Comparison of ENCODE assay signal across 8 cellular contexts in the genomic region with DNA sequence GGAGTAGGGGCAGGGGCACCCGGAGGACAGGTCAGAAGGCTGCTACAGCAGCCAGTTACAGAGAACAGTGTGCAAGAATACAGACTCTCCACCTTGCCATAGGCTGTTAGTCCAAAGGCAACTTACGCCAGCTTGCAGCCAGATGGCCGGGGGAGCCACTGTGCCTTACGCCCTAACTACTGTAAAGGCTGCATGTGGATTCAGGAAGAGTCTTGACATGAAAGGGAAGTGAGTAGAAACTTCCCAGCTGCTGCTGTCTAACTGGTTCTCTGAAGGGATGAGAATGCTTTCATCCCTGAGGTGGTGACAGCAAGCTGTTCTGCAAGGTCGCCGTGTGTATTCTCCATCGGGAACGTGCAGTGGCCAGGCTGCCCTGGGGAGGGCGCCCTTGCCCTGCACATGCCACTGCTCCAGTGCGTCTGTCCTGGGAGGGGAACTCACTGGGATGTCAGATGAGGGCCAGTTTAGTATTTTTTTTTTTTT. TPM values are rescaled to one million over a fixed set of nuclear protein-coding genes. Genes with fewer than 3 reads are reported as not detected.
DNase-seq lines count a peak whose midpoint lies in the region; ATAC-seq and TF ChIP-seq lines count a peak whose summit lies in the region.

No MANE protein-coding gene starts in this region.

- H3K27me3 ChIP-seq in DND-41 (ENCODE audit: insufficient read depth, low read length, poor library complexity), result no peaks in the 10 kb centered on the region
- H3K27me3 ChIP-seq in Karpas-422 (ENCODE audit: low read length), result no peaks in the 10 kb centered on the region

- H3K9me2 ChIP-seq in Karpas-422 (replicated peaks; ENCODE audit: insufficient read depth, low read length), result no peaks in the 10 kb centered on the region

- H3K9ac ChIP-seq in DND-41 (ENCODE audit: low read depth, low read length), result no peak overlapping the region
- no peak overlapping the region for H3K9ac ChIP-seq in Karpas-422 (ENCODE audit: low read length)

- H3K4me3 ChIP-seq in DND-41 (ENCODE audit: low read depth in 1 of 2, low read length in 2 of 2) (no peak overlapping the region), Karpas-422 (ENCODE audit: low read length) (no peak overlapping the region)

- H2AFZ ChIP-seq in DND-41 (ENCODE audit: low read depth, low read length) (no peak overlapping the region), Karpas-422 (ENCODE audit: low read length) (no peak overlapping the region)

- H4K20me1 ChIP-seq in DND-41 (ENCODE audit: insufficient read depth, low read length), result no peaks in the 10 kb centered on the region
- H4K20me1 ChIP-seq in Karpas-422 (ENCODE audit: insufficient read depth, low read depth, low read length), result no peaks in the 10 kb centered on the region

- peak; percentile 71 for TF ChIP-seq CTCF in DND-41 (IDR thresholded peaks at IDR 0.05; ENCODE audit: borderline replicate concordance, extremely low read depth, low read length, poor library complexity, severe bottlenecking)

- no peaks in the 10 kb centered on the region for H3K9me3 ChIP-seq in DND-41 (ENCODE audit: insufficient read depth, low read length, severe bottlenecking)
- no peaks in the 10 kb centered on the region for H3K9me3 ChIP-seq in Karpas-422 (ENCODE audit: low read length)

- H3K27ac ChIP-seq in DND-41 (ENCODE audit: low read length) (no peak overlapping the region), Karpas-422 (ENCODE audit: low read length) (no peak overlapping the region)

- ATAC-seq in DND-41 (ENCODE audit: insufficient read depth, low read depth), result peak; percentile 53; the same call in 2 of the 3 replicates

- H3K79me2 ChIP-seq in DND-41 (ENCODE audit: insufficient read depth, low read length) (no peaks in the 10 kb centered on the region), Karpas-422 (ENCODE audit: low read length) (peaks cover 25% of the 10 kb centered on the region)

- H3K4me1 ChIP-seq in DND-41 (ENCODE audit: insufficient read depth, low read length), result no peaks in the 10 kb centered on the region
- peaks cover 71% of the 10 kb centered on the region for H3K4me1 ChIP-seq in Karpas-422 (ENCODE audit: low read length)

- H3K4me2 ChIP-seq in DND-41 (ENCODE audit: insufficient read depth, low read length) (no peak overlapping the region), Karpas-422 (ENCODE audit: low read depth, low read length, poor library complexity, severe bottlenecking) (peak overlapping the region; percentile 29)

- peaks cover 22% of the 10 kb centered on the region for H3K36me3 ChIP-seq in DND-41 (ENCODE audit: insufficient read depth, low read length)
- no peaks in the 10 kb centered on the region for H3K36me3 ChIP-seq in Karpas-422 (ENCODE audit: insufficient read depth, low read length)

- peak; percentile 18 for DNase-seq in DND-41
- DNase-seq in Karpas-422, result peak; percentile 76
- DNase-seq in amniotic epithelial cell (ENCODE audit: low read depth), result peak; percentile 26
- peak in 32 of 51 donors; percentile 7 to 79 (median 34) for DNase-seq in hypothalamus (lab: John Stamatoyannopoulos, UW)
- peak; percentile 7 to 13 for DNase-seq in stimulated activated CD8-positive, alpha-beta memory T cell treated with anti-CD3 and anti-CD28 coated beads, Interleukin-2, amount 100 ng/mL, for 48 hours (ENCODE audit: low read depth in 2 of 2)
- DNase-seq in stimulated activated naive CD4-positive, alpha-beta T cell treated with Interleukin-2 at 50 U/mL for 16 hours (lab: John Stamatoyannopoulos, UW), result no peak
- DNase-seq in NCI-H1092 (lab: John Stamatoyannopoulos, UW), result no peak
- DNase-seq in ureter (ENCODE audit: low spot score), result no peak

RNA-seq across cellular contexts. Expression of a gene that starts 46.1 kb away (rescaled TPM):
- 22.6 and 50.5 TPM in 2 replicates for total RNA-seq in Karpas-422 (2014; rRNA removed; shearing (Covaris generic); ENCODE audit: low replicate concordance)
- total RNA-seq in ureter, result 33.5 TPM

RNA-seq across cellular contexts. Expression of a gene that starts 46.7 kb away (rescaled TPM):
- total RNA-seq in Karpas-422 (2014; rRNA removed; shearing (Covaris generic); ENCODE audit: low replicate concordance), result 9.0 and 16.0 TPM in 2 replicates
- total RNA-seq in ureter, result 27.4 TPM

Comparison
In these comparisons a context has a peak if more than half of its experiments do, and no peak if none do; other contexts are left out.
1. DNase-seq: peak in DND-41 (single experiment), Karpas-422 (single experiment), amniotic epithelial cell (single experiment), hypothalamus (32 of 51) and stimulated activated CD8-positive, alpha-beta memory T cell treated with anti-CD3 and anti-CD28 coated beads, Interleukin-2, amount 100 ng/mL, for 48 hours (2 of 2); none in stimulated activated naive CD4-positive, alpha-beta T cell treated with Interleukin-2 at 50 U/mL for 16 hours (single experiment), NCI-H1092 (single experiment) and ureter (single experiment).